ENCODE assay signal across 8 cellular contexts in genomic region chr12:46372131-46372851, GRCh38. TPM values are rescaled to one million over a fixed set of nuclear protein-coding genes. Genes with fewer than 3 reads are reported as not detected.
DNase-seq lines count a peak whose midpoint lies in the region; ATAC-seq and TF ChIP-seq lines count a peak whose summit lies in the region.

SLC38A2 (minus strand) TSS chr12:46372773; CDS start chr12:46371293, 1,480 bp downstream.

- peak within 1 kb of the TSS; percentile 93 to 100 (median 100) for H3K4me3 Mint-ChIP-seq in IgD-negative memory B cell
- H3K4me3 Mint-ChIP-seq in activated T-helper 17 cell treated with anti-CD3 and anti-CD28 coated beads, Interleukin-2, amount 50 U/mL, for 72 hours: peak within 1 kb of the TSS; percentile 95
- peak within 1 kb of the TSS; percentile 86 to 99 (median 98) for H3K4me3 Mint-ChIP-seq in naive thymus-derived CD8-positive, alpha-beta T cell

- no peaks in the 10 kb centered on the region for H3K27me3 Mint-ChIP-seq in IgD-negative memory B cell
- H3K27me3 Mint-ChIP-seq in activated T-helper 17 cell treated with anti-CD3 and anti-CD28 coated beads, Interleukin-2, amount 50 U/mL, for 72 hours: no peaks in the 10 kb centered on the region
- peaks cover 0 to 3% (median 0%) of the 10 kb centered on the region in 5 donors for H3K27me3 Mint-ChIP-seq in naive thymus-derived CD8-positive, alpha-beta T cell

- peaks cover 18% of the 10 kb centered on the region for H4K20me1 ChIP-seq in fibroblast of lung (ENCODE audit: control insufficient read depth, extremely low read depth, insufficient read depth, low read length)

- H3K4me1 Mint-ChIP-seq in IgD-negative memory B cell: peaks cover 21 to 41% (median 40%) of the 10 kb centered on the region in 3 donors
- H3K4me1 Mint-ChIP-seq in activated T-helper 17 cell treated with anti-CD3 and anti-CD28 coated beads, Interleukin-2, amount 50 U/mL, for 72 hours: peaks cover 41% of the 10 kb centered on the region
- peaks cover 23 to 63% (median 51%) of the 10 kb centered on the region in 4 donors for H3K4me1 Mint-ChIP-seq in naive thymus-derived CD8-positive, alpha-beta T cell

- peak within 1 kb of the TSS; percentile 92 for H3K9ac ChIP-seq in fibroblast of lung (ENCODE audit: insufficient read depth, low read length)

- peak within 1 kb of the TSS; percentile 98 for H3K27ac ChIP-seq in fibroblast of lung (ENCODE audit: insufficient read depth, low read length)

- TF ChIP-seq CTCF in fibroblast of lung (conservative IDR thresholded peaks at IDR 0.05 in 1 of 2, IDR thresholded peaks at IDR 0.05 in 1 of 2; ENCODE audit: low read depth in 1 of 2, low read length in 2 of 2): no peak

- peak within 1 kb of the TSS; percentile 99 to 100 (median 99) for H3K27ac Mint-ChIP-seq in IgD-negative memory B cell
- peak within 1 kb of the TSS; percentile 99 for H3K27ac Mint-ChIP-seq in activated T-helper 17 cell treated with anti-CD3 and anti-CD28 coated beads, Interleukin-2, amount 50 U/mL, for 72 hours
- peak within 1 kb of the TSS; percentile 85 to 100 (median 99) for H3K27ac Mint-ChIP-seq in naive thymus-derived CD8-positive, alpha-beta T cell

- H3K4me2 ChIP-seq in fibroblast of lung (ENCODE audit: extremely low read depth, insufficient read depth, low read length): peak within 1 kb of the TSS; percentile 98

- DNase-seq in DMS53 (lab: John Stamatoyannopoulos, UW) (peak; percentile 100), RKO (ENCODE audit: low spot score) (peak; percentile 93), fibroblast of lung (ENCODE audit: low read depth in 2 of 2) (peak; percentile 89 to 93)
- peak; percentile 94 to 99 (median 96) for DNase-seq in naive thymus-derived CD8-positive, alpha-beta T cell
- peak; percentile 99 for DNase-seq in stimulated activated naive CD8-positive, alpha-beta T cell treated with anti-CD3 and anti-CD28 coated beads, Interleukin-15, Interleukin-2, amounts not matched to agents 100 U/mL and 50 U/mL, for 24 hours

- H3K9me3 ChIP-seq in fibroblast of lung (ENCODE audit: control insufficient read depth, insufficient read depth, low read depth, low read length): no peaks in the 10 kb centered on the region

- H3K36me3 ChIP-seq in fibroblast of lung (ENCODE audit: control insufficient read depth, insufficient read depth, low read length): peaks cover 13% of the 10 kb centered on the region

- H3K27me3 ChIP-seq in fibroblast of lung (ENCODE audit: control insufficient read depth, insufficient read depth, low read length): no peaks in the 10 kb centered on the region

- H3K9me3 Mint-ChIP-seq in IgD-negative memory B cell: peaks cover 0 to 2% (median 0%) of the 10 kb centered on the region in 3 donors
- no peaks in the 10 kb centered on the region for H3K9me3 Mint-ChIP-seq in activated T-helper 17 cell treated with anti-CD3 and anti-CD28 coated beads, Interleukin-2, amount 50 U/mL, for 72 hours
- H3K9me3 Mint-ChIP-seq in naive thymus-derived CD8-positive, alpha-beta T cell: peaks cover 0 to 4% (median 0%) of the 10 kb centered on the region in 9 donors

- peak within 1 kb of the TSS; percentile 80 to 84 (median 82) for H3K4me3 ChIP-seq in fibroblast of lung (replicated peaks in 1 of 4; ENCODE audit: control extremely low read depth in 1 of 4, insufficient read depth in 1 of 4, low read depth in 3 of 4, low read length in 4 of 4)

- peaks cover 3% of the 10 kb centered on the region for H3K36me3 Mint-ChIP-seq in IgD-negative memory B cell
- peaks cover 59% of the 10 kb centered on the region for H3K36me3 Mint-ChIP-seq in activated T-helper 17 cell treated with anti-CD3 and anti-CD28 coated beads, Interleukin-2, amount 50 U/mL, for 72 hours (ENCODE audit: low read depth)
- peaks cover 11 to 45% (median 25%) of the 10 kb centered on the region in 3 donors for H3K36me3 Mint-ChIP-seq in naive thymus-derived CD8-positive, alpha-beta T cell

- H2AFZ ChIP-seq in fibroblast of lung (ENCODE audit: low read length): no peak within 1 kb of the TSS

- peaks cover 6% of the 10 kb centered on the region for H3K4me1 ChIP-seq in fibroblast of lung (ENCODE audit: control insufficient read depth, extremely low read depth, insufficient read depth, low read length)

- POLR2A ChIA-PET in naive thymus-derived CD8-positive, alpha-beta T cell (lab: Charles Lee): interaction anchor here (0.6 to 3.8 kb wide), 33 partner anchors 9 to 839 kb away, joined by 3 to 57 read pairs (median 4); partner anchors contain the start of genes SCAF11 and SLC38A1

- H3K79me2 ChIP-seq in fibroblast of lung (ENCODE audit: control insufficient read depth, insufficient read depth, low read length): peaks cover 68% of the 10 kb centered on the region

- peak; percentile 86 for ATAC-seq in GM21528 (IDR thresholded peaks at IDR 0.05; ENCODE audit: low FRiP score, unreplicated experiment)
- peak; percentile 88 for ATAC-seq in activated T-helper 17 cell treated with anti-CD3 and anti-CD28 coated beads, Interleukin-2, amount 50 U/mL, for 72 hours (replicated peaks)
- peak; percentile 77 to 85 for ATAC-seq in naive thymus-derived CD8-positive, alpha-beta T cell
- peak; percentile 88 for ATAC-seq in stimulated activated naive CD8-positive, alpha-beta T cell treated with anti-CD3 and anti-CD28 coated beads, Interleukin-15, Interleukin-2, amounts not matched to agents 100 U/mL and 50 U/mL, for 24 hours

RNA-seq across cellular contexts. Expression of gene SLC38A2, which starts in this region (rescaled TPM):
- polyA plus RNA-seq in IgD-negative memory B cell (51.1 TPM), fibroblast of lung (644 and 940 TPM in 2 replicates)
- 100 to 1,000 TPM; 203 to 206 TPM for total RNA-seq in activated T-helper 17 cell treated with anti-CD3 and anti-CD28 coated beads, Interleukin-2, amount 50 U/mL, for 72 hours
- total RNA-seq in fibroblast of lung: 883 and 1,357 TPM in 2 replicates
- 373 and 531 TPM in 2 replicates for polyA plus RNA-seq in fibroblast of lung (2012)
- 337 and 510 TPM in 2 replicates for polyA minus RNA-seq in fibroblast of lung (ENCODE audit: low replicate concordance)
- total RNA-seq in naive thymus-derived CD8-positive, alpha-beta T cell: 100 to 1,000 TPM; 351 to 368 TPM
- 10 to 100 TPM; 52.0 to 96.1 (median 57.4) TPM for polyA plus RNA-seq in naive thymus-derived CD8-positive, alpha-beta T cell

Comparison
In these comparisons a context has a peak if more than half of its experiments do, and no peak if none do; other contexts are left out.
1. Peak in every context shown above with its lines: DNase-seq, ATAC-seq, H3K4me3 ChIP-seq and H3K27ac ChIP-seq.